ENCODE assay signal across 2 cellular contexts in the genomic region with DNA sequence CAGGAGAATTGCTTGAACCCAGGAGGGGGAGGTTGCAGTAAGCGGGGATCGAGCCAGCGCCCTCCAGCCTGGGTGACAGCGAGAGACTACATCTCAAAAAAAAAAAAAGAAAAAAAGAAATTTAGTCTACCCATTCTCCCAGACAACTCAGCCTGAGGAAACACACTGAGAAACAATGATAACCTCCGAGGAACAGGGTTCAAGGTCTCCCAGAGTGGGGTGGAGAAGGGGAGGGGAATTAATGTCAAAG.
TF ChIP-seq lines count a peak whose summit lies in the region.

No MANE protein-coding gene starts in this region.

TF ChIP-seq in SK-N-SH, 30 proteins besides CTCF, POLR2A, EP300 and RAD21 (continued from another document):
- TF ChIP-seq ZBTB33 (IDR thresholded peaks at IDR 0.05; ENCODE audit: borderline replicate concordance, low read depth) (no peak), ELF1 (IDR thresholded peaks at IDR 0.05) (no peak), MXI1 (IDR thresholded peaks at IDR 0.05; ENCODE audit: low read depth, low read length) (no peak), NRF1 (IDR thresholded peaks at IDR 0.05; ENCODE audit: low read depth, low read length) (no peak), JUND (IDR thresholded peaks at IDR 0.05) (no peak), TCF12 (IDR thresholded peaks at IDR 0.05) (no peak), MEF2A (IDR thresholded peaks at IDR 0.05; ENCODE audit: borderline replicate concordance, low read depth) (no peak)
- TF ChIP-seq, protein P1, sequence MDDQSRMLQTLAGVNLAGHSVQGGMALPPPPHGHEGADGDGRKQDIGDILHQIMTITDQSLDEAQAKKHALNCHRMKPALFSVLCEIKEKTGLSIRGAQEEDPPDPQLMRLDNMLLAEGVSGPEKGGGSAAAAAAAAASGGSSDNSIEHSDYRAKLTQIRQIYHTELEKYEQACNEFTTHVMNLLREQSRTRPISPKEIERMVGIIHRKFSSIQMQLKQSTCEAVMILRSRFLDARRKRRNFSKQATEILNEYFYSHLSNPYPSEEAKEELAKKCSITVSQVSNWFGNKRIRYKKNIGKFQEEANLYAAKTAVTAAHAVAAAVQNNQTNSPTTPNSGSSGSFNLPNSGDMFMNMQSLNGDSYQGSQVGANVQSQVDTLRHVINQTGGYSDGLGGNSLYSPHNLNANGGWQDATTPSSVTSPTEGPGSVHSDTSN (IDR thresholded peaks at IDR 0.05): no peak
- TF ChIP-seq, protein P2, sequence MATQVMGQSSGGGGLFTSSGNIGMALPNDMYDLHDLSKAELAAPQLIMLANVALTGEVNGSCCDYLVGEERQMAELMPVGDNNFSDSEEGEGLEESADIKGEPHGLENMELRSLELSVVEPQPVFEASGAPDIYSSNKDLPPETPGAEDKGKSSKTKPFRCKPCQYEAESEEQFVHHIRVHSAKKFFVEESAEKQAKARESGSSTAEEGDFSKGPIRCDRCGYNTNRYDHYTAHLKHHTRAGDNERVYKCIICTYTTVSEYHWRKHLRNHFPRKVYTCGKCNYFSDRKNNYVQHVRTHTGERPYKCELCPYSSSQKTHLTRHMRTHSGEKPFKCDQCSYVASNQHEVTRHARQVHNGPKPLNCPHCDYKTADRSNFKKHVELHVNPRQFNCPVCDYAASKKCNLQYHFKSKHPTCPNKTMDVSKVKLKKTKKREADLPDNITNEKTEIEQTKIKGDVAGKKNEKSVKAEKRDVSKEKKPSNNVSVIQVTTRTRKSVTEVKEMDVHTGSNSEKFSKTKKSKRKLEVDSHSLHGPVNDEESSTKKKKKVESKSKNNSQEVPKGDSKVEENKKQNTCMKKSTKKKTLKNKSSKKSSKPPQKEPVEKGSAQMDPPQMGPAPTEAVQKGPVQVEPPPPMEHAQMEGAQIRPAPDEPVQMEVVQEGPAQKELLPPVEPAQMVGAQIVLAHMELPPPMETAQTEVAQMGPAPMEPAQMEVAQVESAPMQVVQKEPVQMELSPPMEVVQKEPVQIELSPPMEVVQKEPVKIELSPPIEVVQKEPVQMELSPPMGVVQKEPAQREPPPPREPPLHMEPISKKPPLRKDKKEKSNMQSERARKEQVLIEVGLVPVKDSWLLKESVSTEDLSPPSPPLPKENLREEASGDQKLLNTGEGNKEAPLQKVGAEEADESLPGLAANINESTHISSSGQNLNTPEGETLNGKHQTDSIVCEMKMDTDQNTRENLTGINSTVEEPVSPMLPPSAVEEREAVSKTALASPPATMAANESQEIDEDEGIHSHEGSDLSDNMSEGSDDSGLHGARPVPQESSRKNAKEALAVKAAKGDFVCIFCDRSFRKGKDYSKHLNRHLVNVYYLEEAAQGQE (IDR thresholded peaks at IDR 0.05; ENCODE audit: low read depth, low read length): no peak
- TF ChIP-seq, protein P3, sequence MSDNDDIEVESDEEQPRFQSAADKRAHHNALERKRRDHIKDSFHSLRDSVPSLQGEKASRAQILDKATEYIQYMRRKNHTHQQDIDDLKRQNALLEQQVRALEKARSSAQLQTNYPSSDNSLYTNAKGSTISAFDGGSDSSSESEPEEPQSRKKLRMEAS (IDR thresholded peaks at IDR 0.05; ENCODE audit: low read depth): no peak
TF ChIP-seq in SK-N-SH: peak in this region for 0.

TF ChIP-seq in SK-N-SH treated with all-trans-retinoic acid at 6 μM for 48 hours, 23 proteins besides CTCF, POLR2A, EP300 and RAD21 (continued from another document):
- TF ChIP-seq, protein P4, sequence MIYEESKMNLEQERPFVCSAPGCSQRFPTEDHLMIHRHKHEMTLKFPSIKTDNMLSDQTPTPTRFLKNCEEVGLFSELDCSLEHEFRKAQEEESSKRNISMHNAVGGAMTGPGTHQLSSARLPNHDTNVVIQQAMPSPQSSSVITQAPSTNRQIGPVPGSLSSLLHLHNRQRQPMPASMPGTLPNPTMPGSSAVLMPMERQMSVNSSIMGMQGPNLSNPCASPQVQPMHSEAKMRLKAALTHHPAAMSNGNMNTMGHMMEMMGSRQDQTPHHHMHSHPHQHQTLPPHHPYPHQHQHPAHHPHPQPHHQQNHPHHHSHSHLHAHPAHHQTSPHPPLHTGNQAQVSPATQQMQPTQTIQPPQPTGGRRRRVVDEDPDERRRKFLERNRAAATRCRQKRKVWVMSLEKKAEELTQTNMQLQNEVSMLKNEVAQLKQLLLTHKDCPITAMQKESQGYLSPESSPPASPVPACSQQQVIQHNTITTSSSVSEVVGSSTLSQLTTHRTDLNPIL (CRISPR knock-in tag; IDR thresholded peaks at IDR 0.05; ENCODE audit: low read depth): no peak
- TF ChIP-seq ZFP30 (CRISPR knock-in tag; IDR thresholded peaks at IDR 0.05) (no peak), ZFP3 (CRISPR knock-in tag; IDR thresholded peaks at IDR 0.05) (no peak), OSR1 (CRISPR knock-in tag; IDR thresholded peaks at IDR 0.05) (no peak), PPARA (CRISPR knock-in tag; IDR thresholded peaks at IDR 0.05; ENCODE audit: borderline replicate concordance) (no peak), ISL1 (CRISPR knock-in tag; IDR thresholded peaks at IDR 0.05) (no peak), RARB (CRISPR knock-in tag; IDR thresholded peaks at IDR 0.05) (no peak), GLIS3 (CRISPR knock-in tag; IDR thresholded peaks at IDR 0.05) (no peak)
- TF ChIP-seq, protein P5, sequence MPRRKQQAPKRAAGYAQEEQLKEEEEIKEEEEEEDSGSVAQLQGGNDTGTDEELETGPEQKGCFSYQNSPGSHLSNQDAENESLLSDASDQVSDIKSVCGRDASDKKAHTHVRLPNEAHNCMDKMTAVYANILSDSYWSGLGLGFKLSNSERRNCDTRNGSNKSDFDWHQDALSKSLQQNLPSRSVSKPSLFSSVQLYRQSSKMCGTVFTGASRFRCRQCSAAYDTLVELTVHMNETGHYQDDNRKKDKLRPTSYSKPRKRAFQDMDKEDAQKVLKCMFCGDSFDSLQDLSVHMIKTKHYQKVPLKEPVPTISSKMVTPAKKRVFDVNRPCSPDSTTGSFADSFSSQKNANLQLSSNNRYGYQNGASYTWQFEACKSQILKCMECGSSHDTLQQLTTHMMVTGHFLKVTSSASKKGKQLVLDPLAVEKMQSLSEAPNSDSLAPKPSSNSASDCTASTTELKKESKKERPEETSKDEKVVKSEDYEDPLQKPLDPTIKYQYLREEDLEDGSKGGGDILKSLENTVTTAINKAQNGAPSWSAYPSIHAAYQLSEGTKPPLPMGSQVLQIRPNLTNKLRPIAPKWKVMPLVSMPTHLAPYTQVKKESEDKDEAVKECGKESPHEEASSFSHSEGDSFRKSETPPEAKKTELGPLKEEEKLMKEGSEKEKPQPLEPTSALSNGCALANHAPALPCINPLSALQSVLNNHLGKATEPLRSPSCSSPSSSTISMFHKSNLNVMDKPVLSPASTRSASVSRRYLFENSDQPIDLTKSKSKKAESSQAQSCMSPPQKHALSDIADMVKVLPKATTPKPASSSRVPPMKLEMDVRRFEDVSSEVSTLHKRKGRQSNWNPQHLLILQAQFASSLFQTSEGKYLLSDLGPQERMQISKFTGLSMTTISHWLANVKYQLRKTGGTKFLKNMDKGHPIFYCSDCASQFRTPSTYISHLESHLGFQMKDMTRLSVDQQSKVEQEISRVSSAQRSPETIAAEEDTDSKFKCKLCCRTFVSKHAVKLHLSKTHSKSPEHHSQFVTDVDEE (CRISPR knock-in tag; IDR thresholded peaks at IDR 0.05): no peak
- TF ChIP-seq, protein P6, sequence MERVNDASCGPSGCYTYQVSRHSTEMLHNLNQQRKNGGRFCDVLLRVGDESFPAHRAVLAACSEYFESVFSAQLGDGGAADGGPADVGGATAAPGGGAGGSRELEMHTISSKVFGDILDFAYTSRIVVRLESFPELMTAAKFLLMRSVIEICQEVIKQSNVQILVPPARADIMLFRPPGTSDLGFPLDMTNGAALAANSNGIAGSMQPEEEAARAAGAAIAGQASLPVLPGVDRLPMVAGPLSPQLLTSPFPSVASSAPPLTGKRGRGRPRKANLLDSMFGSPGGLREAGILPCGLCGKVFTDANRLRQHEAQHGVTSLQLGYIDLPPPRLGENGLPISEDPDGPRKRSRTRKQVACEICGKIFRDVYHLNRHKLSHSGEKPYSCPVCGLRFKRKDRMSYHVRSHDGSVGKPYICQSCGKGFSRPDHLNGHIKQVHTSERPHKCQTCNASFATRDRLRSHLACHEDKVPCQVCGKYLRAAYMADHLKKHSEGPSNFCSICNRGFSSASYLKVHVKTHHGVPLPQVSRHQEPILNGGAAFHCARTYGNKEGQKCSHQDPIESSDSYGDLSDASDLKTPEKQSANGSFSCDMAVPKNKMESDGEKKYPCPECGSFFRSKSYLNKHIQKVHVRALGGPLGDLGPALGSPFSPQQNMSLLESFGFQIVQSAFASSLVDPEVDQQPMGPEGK (CRISPR knock-in tag; IDR thresholded peaks at IDR 0.05; ENCODE audit: borderline replicate concordance): no peak
- TF ChIP-seq, protein P7, sequence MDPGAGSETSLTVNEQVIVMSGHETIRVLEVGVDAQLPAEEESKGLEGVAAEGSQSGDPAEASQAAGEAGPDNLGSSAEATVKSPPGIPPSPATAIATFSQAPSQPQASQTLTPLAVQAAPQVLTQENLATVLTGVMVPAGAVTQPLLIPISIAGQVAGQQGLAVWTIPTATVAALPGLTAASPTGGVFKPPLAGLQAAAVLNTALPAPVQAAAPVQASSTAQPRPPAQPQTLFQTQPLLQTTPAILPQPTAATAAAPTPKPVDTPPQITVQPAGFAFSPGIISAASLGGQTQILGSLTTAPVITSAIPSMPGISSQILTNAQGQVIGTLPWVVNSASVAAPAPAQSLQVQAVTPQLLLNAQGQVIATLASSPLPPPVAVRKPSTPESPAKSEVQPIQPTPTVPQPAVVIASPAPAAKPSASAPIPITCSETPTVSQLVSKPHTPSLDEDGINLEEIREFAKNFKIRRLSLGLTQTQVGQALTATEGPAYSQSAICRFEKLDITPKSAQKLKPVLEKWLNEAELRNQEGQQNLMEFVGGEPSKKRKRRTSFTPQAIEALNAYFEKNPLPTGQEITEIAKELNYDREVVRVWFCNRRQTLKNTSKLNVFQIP (CRISPR knock-in tag; IDR thresholded peaks at IDR 0.05; ENCODE audit: borderline replicate concordance, low read depth): no peak
